In genomic region chr1:92834617-92835016, GRCh38 we compare ENCODE assay signal across 12 cellular contexts. TPM values are rescaled to one million over a fixed set of nuclear protein-coding genes. Genes with fewer than 3 reads are reported as not detected.
A peak's percentile ranks its signal among the peaks of the same experiment; 100 is the strongest.
DNase-seq lines count a peak whose midpoint lies in the region; ATAC-seq and TF ChIP-seq lines count a peak whose summit lies in the region.
"Had no signal": no experiment of that assay in that cellular context is flagged by ENCODE, and none has a peak within 500 bp of the region (broad histone marks: within the 10 kb centered on the region; RNA-seq: fewer than 3 reads in every experiment).

No MANE protein-coding gene starts in this region.

- no peak overlapping the region for H3K27ac ChIP-seq in DOHH2 (ENCODE audit: low read depth, low read length)
- no peak overlapping the region for H3K27ac ChIP-seq in coronary artery

- ATAC-seq in HG03135 (IDR thresholded peaks at IDR 0.05; ENCODE audit: unreplicated experiment) (no peak), HG03469 (IDR thresholded peaks at IDR 0.05; ENCODE audit: unreplicated experiment) (no peak)

- no peaks in the 10 kb centered on the region for H3K27me3 Mint-ChIP-seq in nephron (ENCODE audit: low read depth)

- H3K4me1 Mint-ChIP-seq in nephron = peaks cover 60% of the 10 kb centered on the region

- no peaks in the 10 kb centered on the region for H3K9me3 Mint-ChIP-seq in nephron

- DNase-seq in MG63 (no peak), coronary artery (ENCODE audit: low spot score) (no peak), head of caudate nucleus (no peak), NOMO-1 treated with dmso at 0.1 percent for 144 hours (lab: John Stamatoyannopoulos, UW; ENCODE audit: unreplicated experiment) (no peak)
- DNase-seq: activated CD4-positive, alpha-beta T cell treated with anti-CD3 and anti-CD28 coated beads, Interleukin-2, amount 50 U/mL, for 4 hours; GF-D8; kidney; sigmoid colon had no signal

- H3K27me3 ChIP-seq in DOHH2 (ENCODE audit: control insufficient read depth, low read length) (no peaks in the 10 kb centered on the region), MG63 (no peaks in the 10 kb centered on the region)
- H3K27me3 ChIP-seq: sigmoid colon had no signal

- H3K9me2 ChIP-seq in DOHH2 (replicated peaks; ENCODE audit: control insufficient read depth, low read length) = no peaks in the 10 kb centered on the region

- no peak for TF ChIP-seq CTCF in DOHH2 (IDR thresholded peaks at IDR 0.05; ENCODE audit: low read depth, low read length, poor library complexity, severe bottlenecking)
- no peak for TF ChIP-seq CTCF in coronary artery (IDR thresholded peaks at IDR 0.05)
- TF ChIP-seq CTCF in nephron (IDR thresholded peaks at IDR 0.05; ENCODE audit: unreplicated experiment in 3 of 3) = no peak

- H3K4me1 ChIP-seq in DOHH2 (ENCODE audit: control insufficient read depth, low read length) = peaks cover 52% of the 10 kb centered on the region

- H3K4me2 ChIP-seq in DOHH2 (ENCODE audit: low read length) = peak overlapping the region; percentile 84

- intact Hi-C loops in head of caudate nucleus (cut with DNase I) = loop anchor here (10.0 kb wide), 1 partner anchor 80 kb away; no protein-coding TSS in a partner anchor

- peak overlapping the region; percentile 90 for H3K4me3 ChIP-seq in DOHH2 (ENCODE audit: low read length)
- H3K4me3 ChIP-seq in MG63 = peak overlapping the region; percentile 74
- H3K4me3 ChIP-seq in coronary artery = peak overlapping the region; percentile 98

- peaks cover 61% of the 10 kb centered on the region for H4K20me1 ChIP-seq in DOHH2 (ENCODE audit: control insufficient read depth, insufficient read depth, low read depth, low read length)

- peaks cover 60% of the 10 kb centered on the region for H3F3A ChIP-seq in DOHH2 (ENCODE audit: control insufficient read depth, insufficient read depth)

- H3K4me3 Mint-ChIP-seq in nephron = peak overlapping the region; percentile 97 to 98 (median 98)

- H3K9me3 ChIP-seq in DOHH2 (ENCODE audit: control insufficient read depth, insufficient read depth, low read length) (no peaks in the 10 kb centered on the region), MG63 (no peaks in the 10 kb centered on the region)
- H3K9me3 ChIP-seq: sigmoid colon had no signal

- H3K36me3 ChIP-seq in DOHH2 (ENCODE audit: control insufficient read depth, low read length) (peaks cover 77% of the 10 kb centered on the region), MG63 (peaks cover 71% of the 10 kb centered on the region)

- H3K27ac Mint-ChIP-seq in nephron = peak overlapping the region in 2 of 3 experiments; percentile 32 to 45

- peaks cover 79% of the 10 kb centered on the region for H3K79me2 ChIP-seq in DOHH2 (ENCODE audit: control insufficient read depth, low read length)

- peaks cover 68% of the 10 kb centered on the region for H3K36me3 Mint-ChIP-seq in nephron (ENCODE audit: low read depth)

RNA-seq across cellular contexts. Expression of gene RPL5, which starts 2.8 kb away (rescaled TPM):
- total RNA-seq in MG63 (2014; rRNA removed; shearing (Covaris generic); ENCODE audit: low replicate concordance) = 2,302 and 3,969 TPM in 2 replicates

RNA-seq across cellular contexts. Expression of gene EVI5, which starts 49.7 kb away (rescaled TPM):
- total RNA-seq in MG63 (2014; rRNA removed; shearing (Covaris generic); ENCODE audit: low replicate concordance) = 12.8 and 17.2 TPM in 2 replicates
